ENCODE assay signal across 1 cellular context in genomic region chr19:46471778-46472543, GRCh38.
TF ChIP-seq lines count a peak whose summit lies in the region.

No MANE protein-coding gene starts in this region.

TF ChIP-seq in HepG2, 621 proteins besides CTCF, POLR2A, EP300 and RAD21:
- TF ChIP-seq RFXAP (CRISPR knock-in tag; IDR thresholded peaks at IDR 0.05; ENCODE audit: borderline replicate concordance): no peak
- TF ChIP-seq PAWR (CRISPR knock-in tag; IDR thresholded peaks at IDR 0.05; ENCODE audit: borderline replicate concordance): no peak
- no peak for TF ChIP-seq ZNF720 (CRISPR knock-in tag; IDR thresholded peaks at IDR 0.05)
- no peak for TF ChIP-seq ZNF777 (CRISPR knock-in tag; IDR thresholded peaks at IDR 0.05)
- no peak for TF ChIP-seq RORA (CRISPR knock-in tag; IDR thresholded peaks at IDR 0.05)
